In the genomic region with DNA sequence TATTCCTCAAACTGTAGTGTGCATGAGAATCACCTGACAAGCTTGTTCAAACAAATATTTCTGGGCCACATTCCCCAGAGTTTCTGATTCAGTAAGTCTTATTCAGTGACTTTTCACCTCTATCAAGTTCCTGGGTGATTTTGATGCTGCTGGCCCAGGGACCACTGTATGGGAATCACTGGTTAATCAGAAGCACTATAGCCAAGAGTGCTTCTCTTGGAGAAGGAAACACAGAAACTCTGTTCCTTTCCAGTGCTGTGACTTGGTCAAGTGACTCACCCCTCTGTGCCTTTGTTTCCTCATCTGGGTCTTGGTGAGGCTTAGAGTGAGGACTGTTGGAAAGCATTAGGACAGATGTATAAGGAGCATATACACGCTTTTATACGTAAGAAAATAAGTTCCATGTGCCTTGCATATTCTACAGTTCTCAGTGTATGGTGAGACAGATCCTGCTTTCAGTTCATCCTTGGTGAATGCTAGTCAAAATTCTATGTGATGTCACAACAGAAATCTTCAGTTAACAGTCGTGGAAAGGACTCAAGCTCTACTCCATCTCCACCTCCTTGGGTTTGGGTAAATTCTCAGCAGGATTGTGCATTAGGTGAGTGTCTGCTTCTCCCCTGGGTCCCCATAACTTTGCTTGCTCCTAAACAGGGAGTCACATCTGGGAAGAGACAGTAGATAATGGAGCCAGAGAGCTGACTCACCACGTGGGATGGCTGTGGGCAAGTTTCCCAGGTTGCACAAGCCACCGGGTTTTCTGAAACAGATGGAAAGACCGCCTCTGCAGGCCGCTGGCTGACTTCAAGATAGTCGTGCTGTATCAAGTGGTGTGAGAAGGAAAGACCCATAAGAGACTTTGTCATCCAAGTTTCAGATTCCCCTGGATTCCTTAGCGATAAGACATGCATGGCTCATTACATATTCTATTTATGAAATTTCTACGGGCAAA, we compare ENCODE assay signal across 8 cellular contexts.
DNase-seq lines count a peak whose midpoint lies in the region; ATAC-seq and TF ChIP-seq lines count a peak whose summit lies in the region.

No MANE protein-coding gene starts in this region.

- no peaks in the 10 kb centered on the region for H3K27me3 Mint-ChIP-seq in stimulated activated memory B cell treated with anti-CD40 and anti-IgM and Interleukin-4, amounts not matched to agents 10 μg/mL and 1 μg/mL and 100 μg/mL, for 72 hours

- intact Hi-C loops in cardiac septum (cut with DNase I): loop anchor here (10.0 kb wide), 1 partner anchor 103 kb away; no protein-coding TSS in a partner anchor
- intact Hi-C loops in sciatic nerve (cut with DNase I): no loop called here

- POLR2A ChIA-PET in HEK293T (lab: Yijun Ruan, JAX): no interaction called here

- DNase-seq in EH (ENCODE audit: low read depth): peak; percentile 99
- peak; percentile 98 for DNase-seq in adipocyte (ENCODE audit: low read depth)
- peak; percentile 83 for DNase-seq in cardiac septum (ENCODE audit: low spot score)
- DNase-seq in sciatic nerve (ENCODE audit: low spot score): peak; percentile 93
- DNase-seq in germinal center (ENCODE audit: low spot score): no peak
- no peak for DNase-seq in HEK293T (ENCODE audit: extremely low spot score)

- peaks cover 39% of the 10 kb centered on the region for H3K4me1 ChIP-seq in adipocyte (ENCODE audit: control insufficient read depth, insufficient read depth, low read length)

- peak overlapping the region; percentile 70 for H3K4me3 ChIP-seq in adipocyte (ENCODE audit: low read length)

- peak overlapping the region; percentile 62 for H3K9ac ChIP-seq in adipocyte (ENCODE audit: low read length)

- ATAC-seq in sciatic nerve (peak; percentile 97), GM18909 (IDR thresholded peaks at IDR 0.05; ENCODE audit: poor library complexity, unreplicated experiment) (no peak)
- ATAC-seq in stimulated activated memory B cell treated with anti-CD40 and anti-IgM and Interleukin-4, amounts not matched to agents 10 μg/mL and 1 μg/mL and 100 μg/mL, for 72 hours: no peak

- H3K4me3 Mint-ChIP-seq in stimulated activated memory B cell treated with anti-CD40 and anti-IgM and Interleukin-4, amounts not matched to agents 10 μg/mL and 1 μg/mL and 100 μg/mL, for 72 hours: no peak overlapping the region

- no peaks in the 10 kb centered on the region for H3K36me3 ChIP-seq in adipocyte (ENCODE audit: control insufficient read depth, insufficient read depth, low read length, severe bottlenecking)

- H3K4me1 Mint-ChIP-seq in stimulated activated memory B cell treated with anti-CD40 and anti-IgM and Interleukin-4, amounts not matched to agents 10 μg/mL and 1 μg/mL and 100 μg/mL, for 72 hours: no peaks in the 10 kb centered on the region

- H3K9me3 Mint-ChIP-seq in stimulated activated memory B cell treated with anti-CD40 and anti-IgM and Interleukin-4, amounts not matched to agents 10 μg/mL and 1 μg/mL and 100 μg/mL, for 72 hours: no peaks in the 10 kb centered on the region

- CTCF ChIA-PET in HEK293T (lab: Yijun Ruan, JAX): no interaction called here

- H3K27ac Mint-ChIP-seq in stimulated activated memory B cell treated with anti-CD40 and anti-IgM and Interleukin-4, amounts not matched to agents 10 μg/mL and 1 μg/mL and 100 μg/mL, for 72 hours: no peak overlapping the region

- H3K36me3 Mint-ChIP-seq in stimulated activated memory B cell treated with anti-CD40 and anti-IgM and Interleukin-4, amounts not matched to agents 10 μg/mL and 1 μg/mL and 100 μg/mL, for 72 hours: no peaks in the 10 kb centered on the region

- no peaks in the 10 kb centered on the region for H3K9me3 ChIP-seq in adipocyte (ENCODE audit: control insufficient read depth, low read length)

- no peaks in the 10 kb centered on the region for H3K27me3 ChIP-seq in adipocyte (replicated peaks; ENCODE audit: control insufficient read depth, insufficient read depth, low read length)

TF ChIP-seq in HEK293T, 16 proteins besides CTCF, POLR2A, EP300 and RAD21:
- TF ChIP-seq L3MBTL2 (conservative IDR thresholded peaks at IDR 0.05) (no peak), SP1 (IDR thresholded peaks at IDR 0.05) (no peak), HDGF (IDR thresholded peaks at IDR 0.05; ENCODE audit: borderline replicate concordance) (no peak), LEF1 (IDR thresholded peaks at IDR 0.05; ENCODE audit: borderline replicate concordance) (no peak), SUZ12 (IDR thresholded peaks at IDR 0.05) (no peak), ELF4 (IDR thresholded peaks at IDR 0.05) (no peak), ARNT (IDR thresholded peaks at IDR 0.05) (no peak), FOXK2 (IDR thresholded peaks at IDR 0.05) (no peak), NFRKB (IDR thresholded peaks at IDR 0.05) (no peak), TARDBP (IDR thresholded peaks at IDR 0.05) (no peak), BHLHE40 (IDR thresholded peaks at IDR 0.05; ENCODE audit: borderline replicate concordance) (no peak), CTBP1 (IDR thresholded peaks at IDR 0.05; ENCODE audit: borderline replicate concordance) (no peak), FOXM1 (IDR thresholded peaks at IDR 0.05; ENCODE audit: borderline replicate concordance) (no peak), FOXA1 (IDR thresholded peaks at IDR 0.05) (no peak), ZNF384 (IDR thresholded peaks at IDR 0.05) (no peak)
- TF ChIP-seq, protein P1, sequence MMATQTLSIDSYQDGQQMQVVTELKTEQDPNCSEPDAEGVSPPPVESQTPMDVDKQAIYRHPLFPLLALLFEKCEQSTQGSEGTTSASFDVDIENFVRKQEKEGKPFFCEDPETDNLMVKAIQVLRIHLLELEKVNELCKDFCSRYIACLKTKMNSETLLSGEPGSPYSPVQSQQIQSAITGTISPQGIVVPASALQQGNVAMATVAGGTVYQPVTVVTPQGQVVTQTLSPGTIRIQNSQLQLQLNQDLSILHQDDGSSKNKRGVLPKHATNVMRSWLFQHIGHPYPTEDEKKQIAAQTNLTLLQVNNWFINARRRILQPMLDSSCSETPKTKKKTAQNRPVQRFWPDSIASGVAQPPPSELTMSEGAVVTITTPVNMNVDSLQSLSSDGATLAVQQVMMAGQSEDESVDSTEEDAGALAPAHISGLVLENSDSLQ (IDR thresholded peaks at IDR 0.05): no peak

Comparison
In these comparisons a context has a peak if more than half of its experiments do, and no peak if none do; other contexts are left out.
1. DNase-seq: peak in EH (single experiment), adipocyte (single experiment), cardiac septum (single experiment) and sciatic nerve (single experiment); none in germinal center (single experiment) and HEK293T (single experiment).